In genomic region chr19:32895384-32895783, GRCh38 we compare ENCODE assay signal across 1 cellular context.
TF ChIP-seq lines count a peak whose summit lies in the region.

No MANE protein-coding gene starts in this region.

TF ChIP-seq in A549, 52 proteins besides CTCF, POLR2A, EP300 and RAD21 (continued from another document):
- TF ChIP-seq HMGXB4 (CRISPR knock-in tag; IDR thresholded peaks at IDR 0.05; ENCODE audit: borderline replicate concordance) (no peak), ATOH8 (CRISPR knock-in tag; IDR thresholded peaks at IDR 0.05; ENCODE audit: low read depth) (no peak), BHLHE40 (IDR thresholded peaks at IDR 0.05; ENCODE audit: low read depth, low read length) (no peak), ESRRA (IDR thresholded peaks at IDR 0.05; ENCODE audit: borderline replicate concordance, low read length) (no peak)
